In the genomic region with DNA sequence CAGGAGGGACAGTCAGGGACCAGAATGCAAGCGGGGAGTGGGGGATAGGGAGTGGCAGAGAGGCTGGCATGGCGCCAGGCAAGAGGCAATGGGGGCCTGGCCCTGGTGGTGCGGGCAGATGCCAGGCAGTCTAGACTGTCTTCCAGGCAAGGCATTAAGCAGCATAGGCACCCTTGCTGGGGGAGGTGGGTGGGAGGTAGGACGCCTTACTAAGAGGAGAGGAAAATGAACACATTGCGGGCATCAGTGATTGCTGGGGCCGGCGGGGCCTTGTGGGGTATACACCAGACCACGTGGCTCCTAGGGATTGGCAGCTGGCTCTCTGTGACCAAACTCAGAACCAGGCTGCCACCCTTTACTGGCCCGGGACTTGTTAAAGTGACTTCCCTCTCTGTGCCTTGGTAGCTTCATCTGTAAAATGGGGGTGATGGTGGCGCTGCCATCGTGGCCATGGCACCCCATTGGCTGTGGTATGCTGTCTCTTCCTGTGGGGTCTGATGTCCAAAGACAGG, we compare ENCODE assay signal across 1 cellular context.
TF ChIP-seq lines count a peak whose summit lies in the region.

No MANE protein-coding gene starts in this region.

TF ChIP-seq in IMR-90, 13 proteins besides CTCF, POLR2A, EP300 and RAD21:
- TF ChIP-seq, protein P1, sequence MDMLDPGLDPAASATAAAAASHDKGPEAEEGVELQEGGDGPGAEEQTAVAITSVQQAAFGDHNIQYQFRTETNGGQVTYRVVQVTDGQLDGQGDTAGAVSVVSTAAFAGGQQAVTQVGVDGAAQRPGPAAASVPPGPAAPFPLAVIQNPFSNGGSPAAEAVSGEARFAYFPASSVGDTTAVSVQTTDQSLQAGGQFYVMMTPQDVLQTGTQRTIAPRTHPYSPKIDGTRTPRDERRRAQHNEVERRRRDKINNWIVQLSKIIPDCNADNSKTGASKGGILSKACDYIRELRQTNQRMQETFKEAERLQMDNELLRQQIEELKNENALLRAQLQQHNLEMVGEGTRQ (IDR thresholded peaks at IDR 0.05; ENCODE audit: low read depth, low read length) = no peak
- TF ChIP-seq MXI1 (IDR thresholded peaks at IDR 0.05; ENCODE audit: borderline replicate concordance, low read depth, low read length) = no peak
- TF ChIP-seq MAFK (IDR thresholded peaks at IDR 0.05; ENCODE audit: low read depth, low read length) = no peak
- no peak for TF ChIP-seq FOS (IDR thresholded peaks at IDR 0.05; ENCODE audit: low read depth, low read length)
- TF ChIP-seq MAZ (IDR thresholded peaks at IDR 0.05; ENCODE audit: borderline replicate concordance, low read depth, low read length) = no peak
- TF ChIP-seq, protein P2, sequence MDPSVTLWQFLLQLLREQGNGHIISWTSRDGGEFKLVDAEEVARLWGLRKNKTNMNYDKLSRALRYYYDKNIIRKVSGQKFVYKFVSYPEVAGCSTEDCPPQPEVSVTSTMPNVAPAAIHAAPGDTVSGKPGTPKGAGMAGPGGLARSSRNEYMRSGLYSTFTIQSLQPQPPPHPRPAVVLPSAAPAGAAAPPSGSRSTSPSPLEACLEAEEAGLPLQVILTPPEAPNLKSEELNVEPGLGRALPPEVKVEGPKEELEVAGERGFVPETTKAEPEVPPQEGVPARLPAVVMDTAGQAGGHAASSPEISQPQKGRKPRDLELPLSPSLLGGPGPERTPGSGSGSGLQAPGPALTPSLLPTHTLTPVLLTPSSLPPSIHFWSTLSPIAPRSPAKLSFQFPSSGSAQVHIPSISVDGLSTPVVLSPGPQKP (IDR thresholded peaks at IDR 0.05; ENCODE audit: borderline replicate concordance, low read depth, low read length) = no peak
- no peak for TF ChIP-seq CEBPB (IDR thresholded peaks at IDR 0.05; ENCODE audit: low read depth, low read length)
- TF ChIP-seq RCOR1 (IDR thresholded peaks at IDR 0.05; ENCODE audit: insufficient replicate concordance, low read length) = no peak
- no peak for TF ChIP-seq CHD1 (IDR thresholded peaks at IDR 0.05; ENCODE audit: low read depth, low read length)
- TF ChIP-seq SMC3 (IDR thresholded peaks at IDR 0.05; ENCODE audit: low read depth, low read length) = no peak
- TF ChIP-seq BHLHE40 (IDR thresholded peaks at IDR 0.05; ENCODE audit: low read depth, low read length) = no peak
- TF ChIP-seq RFX5 (IDR thresholded peaks at IDR 0.05; ENCODE audit: low read depth, low read length) = no peak
- TF ChIP-seq NFE2L2 (IDR thresholded peaks at IDR 0.05; ENCODE audit: low read depth, low read length) = no peak
TF ChIP-seq in IMR-90: peak in this region for 0.
